ENCODE assay signal across 24 cellular contexts in the genomic region with DNA sequence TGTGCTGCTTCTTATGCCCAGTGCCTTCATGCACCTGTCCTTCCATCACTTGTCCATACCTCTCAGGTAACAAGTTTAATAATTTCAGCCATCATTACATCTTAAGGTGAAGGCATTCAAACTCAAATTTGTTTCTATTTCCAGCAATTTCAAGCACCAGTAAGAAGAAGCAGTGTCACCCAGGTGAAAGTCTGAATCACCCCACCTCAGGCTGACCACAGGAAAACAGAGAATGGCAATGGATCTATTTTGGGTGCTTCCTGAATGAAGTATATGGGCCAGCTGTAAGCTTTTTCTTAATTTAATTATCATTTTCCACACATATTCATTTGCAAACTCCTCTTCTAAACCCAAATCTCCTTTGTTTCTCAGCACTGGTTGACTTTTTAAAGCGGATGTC.
"Had no signal": no experiment of that assay in that cellular context is flagged by ENCODE, and none has a peak within 500 bp of the region (broad histone marks: within the 10 kb centered on the region; RNA-seq: fewer than 3 reads in every experiment).

No MANE protein-coding gene starts in this region.

- DNase-seq: activated B cell treated with CpG ODN at 0.5 μM for 24 hours; activated CD4-positive, alpha-beta T cell treated with anti-CD3 and anti-CD28 coated beads for 48 hours; activated CD4-positive, alpha-beta T cell treated with anti-CD3 and anti-CD28 coated beads, Interleukin-2, amount 50 U/mL, for 1 hour; activated CD4-positive, alpha-beta T cell treated with anti-CD3 and anti-CD28 coated beads, Interleukin-2, amount 50 U/mL, for 48 hours; activated CD8-positive, alpha-beta memory T cell treated with anti-CD3 and anti-CD28 coated beads for 24 hours; activated CD8-positive, alpha-beta T cell treated with anti-CD3 and anti-CD28 coated beads for 36 hours; activated effector memory CD4-positive, alpha-beta T cell treated with Interleukin-2 at 50 U/mL for 16 hours; activated gamma-delta T cell treated with Interleukin-2 at 50 U/mL for 16 hours; activated naive CD4-positive, alpha-beta T cell treated with anti-CD3 and anti-CD28 coated beads, Interleukin-2, amount 50 U/mL, for 16 hours; activated naive CD4-positive, alpha-beta T cell treated with Interleukin-2 at 50 U/mL for 16 hours; activated T-cell treated with anti-CD3 and anti-CD28 coated beads, Interleukin-2, amount 50 U/mL, for 4 hours; amniotic stem cell; anterior cingulate cortex; brain microvascular endothelial cell; dorsolateral prefrontal cortex; effector memory CD4-positive, alpha-beta T cell; endodermal cell; foreskin keratinocyte; gastrocnemius medialis; glutamatergic neuron; heart left ventricle; T1000; WERI-Rb-1 had no signal

- H3K4me3 ChIP-seq: coronary artery, dorsolateral prefrontal cortex, gastrocnemius medialis, heart left ventricle had no signal

- H3K36me3 ChIP-seq: brain microvascular endothelial cell, gastrocnemius medialis, heart left ventricle, WERI-Rb-1 had no signal

- H3K9me3 ChIP-seq: gastrocnemius medialis, heart left ventricle had no signal

- H3K4me1 ChIP-seq: foreskin keratinocyte, gastrocnemius medialis, heart left ventricle had no signal

- H3K27me3 ChIP-seq: brain microvascular endothelial cell, foreskin keratinocyte, gastrocnemius medialis had no signal

- H3K27ac ChIP-seq: brain microvascular endothelial cell, coronary artery, dorsolateral prefrontal cortex, foreskin keratinocyte, gastrocnemius medialis, heart left ventricle, WERI-Rb-1 had no signal
